31 cellular contexts compared by ENCODE assay signal in the genomic region with DNA sequence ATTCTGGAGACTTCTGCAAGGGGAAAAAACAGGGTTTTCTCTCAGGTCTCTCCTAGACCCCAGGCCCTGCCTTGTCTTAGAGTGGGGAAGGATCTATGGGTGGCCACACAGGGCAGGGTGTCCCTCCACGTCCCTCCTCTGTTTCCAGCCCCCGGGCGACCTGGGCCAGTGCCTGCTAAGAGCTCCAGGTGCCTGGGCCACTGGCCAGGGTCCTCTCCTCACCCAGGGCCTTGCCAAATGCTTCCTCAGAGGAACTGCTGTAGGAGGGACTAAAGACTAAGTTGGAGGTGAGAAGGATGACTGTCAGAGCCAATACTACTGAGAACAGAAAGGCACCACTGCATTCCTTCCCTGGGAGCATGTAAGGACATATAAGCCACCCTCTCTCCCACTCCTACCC. TPM values are rescaled to one million over a fixed set of nuclear protein-coding genes. Genes with fewer than 3 reads are reported as not detected.
"Had no signal": no experiment of that assay in that cellular context is flagged by ENCODE, and none has a peak within 500 bp of the region (broad histone marks: within the 10 kb centered on the region; RNA-seq: fewer than 3 reads in every experiment).

No MANE protein-coding gene starts in this region.

- H3K9me3 ChIP-seq: pancreas, prostate gland, right lobe of liver, spleen, suprapubic skin, testis, tibial artery, transverse colon, upper lobe of right lung, uterus had no signal

- H3K4me1 ChIP-seq: prostate gland had no signal

- DNase-seq: naive B cell; naive thymus-derived CD8-positive, alpha-beta T cell; nephron progenitor cell; occipital lobe; pancreas; retina; right cardiac atrium; right lobe of liver; spleen; stimulated activated CD4-positive, alpha-beta T cell treated with anti-CD3 and anti-CD28 coated beads, Interleukin-12 subunit alpha, Interleukin-12 subunit beta, amount 100 ng/mL, for 4 hours; stimulated activated CD4-positive, alpha-beta T cell treated with anti-CD3 and anti-CD28 coated beads, Interleukin-1b, Interleukin-23, amount 100 ng/mL, for 48 hours; stimulated activated CD4-positive, alpha-beta T cell treated with anti-CD3 and anti-CD28 coated beads, Interleukin-4, amount 100 ng/mL, for 1 hour; stimulated activated CD4-positive, alpha-beta T cell treated with anti-CD3 and anti-CD28 coated beads, Interleukin-4, amount 100 ng/mL, for 4 hours; stimulated activated CD8-positive, alpha-beta memory T cell treated with anti-CD3 and anti-CD28 coated beads, Interleukin-4, amount 100 ng/mL, for 48 hours; stimulated activated naive CD4-positive, alpha-beta T cell; stimulated activated naive CD8-positive, alpha-beta T cell treated with anti-CD3 and anti-CD28 coated beads, Interleukin-15, amount 100 ng/mL, for 72 hours; stimulated activated naive CD8-positive, alpha-beta T cell treated with anti-CD3 and anti-CD28 coated beads, Interleukin-15, Interleukin-2, amounts not matched to agents 100 U/mL and 50 U/mL, for 24 hours; substantia nigra; testis; tibial artery; transverse colon; upper lobe of right lung; uterus had no signal

- H3K36me3 ChIP-seq: pancreas, prostate gland, right lobe of liver, spleen, suprapubic skin, tibial artery, transverse colon, upper lobe of right lung, uterus had no signal

- H3K27me3 ChIP-seq: right lobe of liver, testis, uterus had no signal

- ATAC-seq: naive thymus-derived CD8-positive, alpha-beta T cell; natural killer cell treated with Interleukin-12 subunit alpha and Interleukin-12 subunit beta and Interleukin-15 and Interleukin-18, amount 100 ng/mL, for 72 hours; pancreas; right cardiac atrium; right lobe of liver; stimulated activated memory B cell treated with anti-CD40 and anti-IgM and Interleukin-4, amounts not matched to agents 10 μg/mL and 1 μg/mL and 100 μg/mL, for 72 hours; stimulated activated naive CD8-positive, alpha-beta T cell treated with anti-CD3 and anti-CD28 coated beads, Interleukin-15, amount 100 ng/mL, for 72 hours; stimulated activated naive CD8-positive, alpha-beta T cell treated with anti-CD3 and anti-CD28 coated beads, Interleukin-15, Interleukin-2, amounts not matched to agents 100 U/mL and 50 U/mL, for 24 hours; upper lobe of right lung had no signal

- H3K4me3 ChIP-seq: pancreas, prostate gland, right lobe of liver, skin epidermis, smooth muscle cell, spleen, suprapubic skin, testis, tibial artery, transverse colon, upper lobe of right lung, uterus had no signal

- H3K4me2 ChIP-seq: smooth muscle cell had no signal

- H3K27ac ChIP-seq: pancreas, prostate gland, right lobe of liver, skin epidermis, spleen, suprapubic skin, testis, tibial artery, transverse colon, upper lobe of right lung, uterus had no signal

RNA-seq across cellular contexts. Expression of a gene that starts 11.4 kb away (rescaled TPM):
- total RNA-seq: natural killer cell treated with Interleukin-12 subunit alpha and Interleukin-12 subunit beta and Interleukin-15 and Interleukin-18, amount 100 ng/mL, for 72 hours; osteocyte; pulmonary artery endothelial cell; smooth muscle cell had no signal
